In the genomic region with DNA sequence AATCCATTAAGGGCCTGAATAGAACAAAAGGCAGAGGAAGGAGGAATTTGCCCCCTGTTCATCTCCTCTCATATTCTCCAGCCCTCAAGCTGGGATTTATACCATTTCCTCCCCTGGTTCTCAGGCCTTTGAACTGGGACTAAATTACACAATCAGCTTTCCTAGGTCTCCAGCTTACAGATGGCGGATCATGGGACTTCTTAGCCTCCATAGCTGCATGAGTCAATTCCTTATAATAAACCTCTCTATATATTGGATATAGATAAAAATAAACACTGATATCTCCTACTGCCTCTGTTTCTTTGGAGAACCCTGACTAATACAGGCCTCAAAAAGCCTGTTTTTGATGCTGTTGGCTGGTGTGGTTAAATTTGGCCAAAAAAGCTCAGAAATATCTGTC, we compare ENCODE assay signal across 6 cellular contexts.
"Had no signal": no experiment of that assay in that cellular context is flagged by ENCODE, and none has a peak within 500 bp of the region (broad histone marks: within the 10 kb centered on the region; RNA-seq: fewer than 3 reads in every experiment).

No MANE protein-coding gene starts in this region.

- H3K4me3 Mint-ChIP-seq: IgD-negative memory B cell had no signal

- H3K36me3 Mint-ChIP-seq: IgD-negative memory B cell had no signal

- H3K27ac Mint-ChIP-seq: IgD-negative memory B cell had no signal

- ATAC-seq: HepG2, K562 had no signal

- H3K27ac ChIP-seq: HL-60 had no signal

- DNase-seq: KBM-7, KG1 had no signal

- H3K4me3 ChIP-seq: K562 had no signal
